Comparison of ENCODE assay signal across 8 cellular contexts in genomic region chr15:34436956-34437442, GRCh38. TPM values are rescaled to one million over a fixed set of nuclear protein-coding genes. Genes with fewer than 3 reads are reported as not detected.
DNase-seq lines count a peak whose midpoint lies in the region; ATAC-seq, FAIRE-seq and TF ChIP-seq lines count a peak whose summit lies in the region.

No MANE protein-coding gene starts in this region.

- peak overlapping the region; percentile 58 for H3K4me3 Mint-ChIP-seq in WTC11
- H3K4me3 Mint-ChIP-seq in chondrocyte (ENCODE audit: unreplicated experiment), result peak overlapping the region; percentile 78

- no peaks in the 10 kb centered on the region for H3K36me3 ChIP-seq in lower lobe of right lung

- TF ChIP-seq CTCF in WTC11 (IDR thresholded peaks at IDR 0.05) (no peak), chondrocyte (IDR thresholded peaks at IDR 0.05) (peak; percentile 64), lower lobe of right lung (IDR thresholded peaks at IDR 0.05) (no peak), D721Med (IDR thresholded peaks at IDR 0.05; ENCODE audit: insufficient read depth, missing control alignments) (no peak)

- H3K9me3 Mint-ChIP-seq in WTC11, result 0 out of 2 replicates have a peak, but pooled peaks cover 3% of the 10 kb centered on the region
- H3K9me3 Mint-ChIP-seq in chondrocyte (ENCODE audit: low read depth), result no peaks in the 10 kb centered on the region

- no peaks in the 10 kb centered on the region; the same call in 1 of the 2 replicates for H3K36me3 Mint-ChIP-seq in WTC11
- peaks cover 19% of the 10 kb centered on the region for H3K36me3 Mint-ChIP-seq in chondrocyte (ENCODE audit: low read depth)

- H3K27ac Mint-ChIP-seq in WTC11 (no peak overlapping the region), chondrocyte (ENCODE audit: unreplicated experiment) (peak overlapping the region; percentile 41)

- peaks cover 6% of the 10 kb centered on the region for H3K27me3 ChIP-seq in lower lobe of right lung (ENCODE audit: low read depth)

- ATAC-seq in HG03159 (IDR thresholded peaks at IDR 0.05; ENCODE audit: unreplicated experiment) (peak; percentile 62), WTC11 (peak; percentile 70), lower lobe of right lung (peak; percentile 77 to 81)

- no peaks in the 10 kb centered on the region for H3K9me3 ChIP-seq in lower lobe of right lung

- no peak overlapping the region for H3K27ac ChIP-seq in lower lobe of right lung

- intact Hi-C loops in lower lobe of right lung (cut with DNase I), result no loop called here

- no peak for FAIRE-seq in D721Med (lab: Jason Lieb, UNC)

- POLR2A ChIA-PET in WTC11 (lab: Charles Lee), result no interaction called here

- CTCF ChIA-PET in WTC11 (lab: Charles Lee), result no interaction called here

- peaks cover 15% of the 10 kb centered on the region for H3K4me1 ChIP-seq in lower lobe of right lung

- peak overlapping the region; percentile 64 for H3K4me3 ChIP-seq in lower lobe of right lung

- H3K4me1 Mint-ChIP-seq in WTC11 (no peaks in the 10 kb centered on the region), chondrocyte (ENCODE audit: low read depth) (peaks cover 20% of the 10 kb centered on the region)

- peak; percentile 43 for DNase-seq in NCI-H748 (lab: John Stamatoyannopoulos, UW; ENCODE audit: unreplicated experiment)
- DNase-seq in NCI-H748 treated with DMSO at 0.1 percent for 48 hours (lab: John Stamatoyannopoulos, UW), result no peak
- peak; percentile 36 for DNase-seq in WTC11 (ENCODE audit: low spot score)
- DNase-seq in chondrocyte (ENCODE audit: low spot score), result no peak
- peak; percentile 55 for DNase-seq in lower lobe of right lung
- peak; percentile 48 for DNase-seq in stimulated activated CD8-positive, alpha-beta memory T cell treated with anti-CD3 and anti-CD28 coated beads, Interleukin-12 subunit alpha, Interleukin-12 subunit beta, amount 100 ng/mL, for 4 hours (ENCODE audit: low read depth)
- no peak for DNase-seq in D721Med (ENCODE audit: insufficient read length, low spot score)

- H3K27me3 Mint-ChIP-seq in WTC11 (ENCODE audit: low read depth), result peaks cover 46% of the 10 kb centered on the region
- H3K27me3 Mint-ChIP-seq in chondrocyte (ENCODE audit: low read depth), result peaks cover 10% of the 10 kb centered on the region

TF ChIP-seq in WTC11, 78 proteins besides CTCF, POLR2A, EP300 and RAD21:
- TF ChIP-seq RORB (CRISPR knock-in tag; IDR thresholded peaks at IDR 0.05), result no peak
- no peak for TF ChIP-seq ZNF138 (CRISPR knock-in tag; conservative IDR thresholded peaks at IDR 0.05)
- TF ChIP-seq PREB (CRISPR knock-in tag; IDR thresholded peaks at IDR 0.05; ENCODE audit: borderline replicate concordance), result no peak
- TF ChIP-seq ZNF423 (CRISPR knock-in tag; IDR thresholded peaks at IDR 0.05), result no peak
- TF ChIP-seq NR3C1 (CRISPR knock-in tag; conservative IDR thresholded peaks at IDR 0.05; ENCODE audit: low read depth), result no peak
- TF ChIP-seq, protein P1, sequence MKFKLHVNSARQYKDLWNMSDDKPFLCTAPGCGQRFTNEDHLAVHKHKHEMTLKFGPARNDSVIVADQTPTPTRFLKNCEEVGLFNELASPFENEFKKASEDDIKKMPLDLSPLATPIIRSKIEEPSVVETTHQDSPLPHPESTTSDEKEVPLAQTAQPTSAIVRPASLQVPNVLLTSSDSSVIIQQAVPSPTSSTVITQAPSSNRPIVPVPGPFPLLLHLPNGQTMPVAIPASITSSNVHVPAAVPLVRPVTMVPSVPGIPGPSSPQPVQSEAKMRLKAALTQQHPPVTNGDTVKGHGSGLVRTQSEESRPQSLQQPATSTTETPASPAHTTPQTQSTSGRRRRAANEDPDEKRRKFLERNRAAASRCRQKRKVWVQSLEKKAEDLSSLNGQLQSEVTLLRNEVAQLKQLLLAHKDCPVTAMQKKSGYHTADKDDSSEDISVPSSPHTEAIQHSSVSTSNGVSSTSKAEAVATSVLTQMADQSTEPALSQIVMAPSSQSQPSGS (CRISPR knock-in tag; IDR thresholded peaks at IDR 0.05; ENCODE audit: borderline replicate concordance, low read depth), result no peak
- no peak for TF ChIP-seq ZNF317 (CRISPR knock-in tag; IDR thresholded peaks at IDR 0.05; ENCODE audit: borderline replicate concordance, low read depth)
- TF ChIP-seq ZNF121 (CRISPR knock-in tag; IDR thresholded peaks at IDR 0.05), result no peak
- TF ChIP-seq ZNF219 (CRISPR knock-in tag; IDR thresholded peaks at IDR 0.05; ENCODE audit: borderline replicate concordance), result no peak
- TF ChIP-seq, protein P2, sequence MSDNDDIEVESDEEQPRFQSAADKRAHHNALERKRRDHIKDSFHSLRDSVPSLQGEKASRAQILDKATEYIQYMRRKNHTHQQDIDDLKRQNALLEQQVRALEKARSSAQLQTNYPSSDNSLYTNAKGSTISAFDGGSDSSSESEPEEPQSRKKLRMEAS (CRISPR knock-in tag; IDR thresholded peaks at IDR 0.05), result no peak
- TF ChIP-seq CREM (CRISPR knock-in tag; IDR thresholded peaks at IDR 0.05), result no peak
TF ChIP-seq in WTC11: peak in this region for 0.

RNA-seq across cellular contexts. Expression of gene GOLGA8A, which starts 0.6 kb away (rescaled TPM):
- total RNA-seq in WTC11 (2021), result 37.2 to 41.3 TPM (median 39.8 TPM) in 3 replicates
- total RNA-seq in chondrocyte, result 106 to 116 TPM (median 106 TPM) in 3 replicates
- total RNA-seq in lower lobe of right lung, result 89.6 TPM

Comparison
In these comparisons a context has a peak if more than half of its experiments do, and no peak if none do; other contexts are left out.
1. DNase-seq: peak in NCI-H748 (single experiment), WTC11 (single experiment), lower lobe of right lung (single experiment) and stimulated activated CD8-positive, alpha-beta memory T cell treated with anti-CD3 and anti-CD28 coated beads, Interleukin-12 subunit alpha, Interleukin-12 subunit beta, amount 100 ng/mL, for 4 hours (single experiment); none in NCI-H748 treated with DMSO at 0.1 percent for 48 hours (single experiment), chondrocyte (single experiment) and D721Med (single experiment).
2. Peak in every context shown above with its lines, with median percentiles within 50 percentile points of each other: ATAC-seq.